In genomic region chr3:112634786-112635541, GRCh38 we compare ENCODE assay signal across 13 cellular contexts.
A peak's percentile ranks its signal among the peaks of the same experiment; 100 is the strongest.
DNase-seq lines count a peak whose midpoint lies in the region; ATAC-seq and TF ChIP-seq lines count a peak whose summit lies in the region.
"Had no signal": no experiment of that assay in that cellular context is flagged by ENCODE, and none has a peak within 500 bp of the region (broad histone marks: within the 10 kb centered on the region; RNA-seq: fewer than 3 reads in every experiment).

No MANE protein-coding gene starts in this region.

- ATAC-seq in effector memory CD8-positive, alpha-beta T cell (replicated peaks): no peak

- H3K36me3 ChIP-seq in MM.1S (replicated peaks; ENCODE audit: insufficient read depth, low read length): no peaks in the 10 kb centered on the region
- H3K36me3 ChIP-seq: SJCRH30 had no signal

- peaks cover 77% of the 10 kb centered on the region for H3K4me1 Mint-ChIP-seq in nephron progenitor cell
- no peaks in the 10 kb centered on the region for H3K4me1 Mint-ChIP-seq in effector memory CD8-positive, alpha-beta T cell (ENCODE audit: low read depth in 2 of 2)

- no peak overlapping the region for H3K27ac Mint-ChIP-seq in nephron progenitor cell
- H3K27ac Mint-ChIP-seq in effector memory CD8-positive, alpha-beta T cell: no peak overlapping the region

- H3F3A ChIP-seq in MM.1S (ENCODE audit: insufficient read depth, low read length): no peaks in the 10 kb centered on the region

- CTCF ChIA-PET in AG04449 (lab: Yijun Ruan, JAX): interaction anchor here (1.0 to 3.9 kb wide), 10 partner anchors 8 to 399 kb away, joined by 3 to 19 read pairs (median 6); no protein-coding TSS in a partner anchor

- H3K9ac ChIP-seq in MM.1S (ENCODE audit: low read length): no peak overlapping the region

- H2AFZ ChIP-seq in MM.1S (ENCODE audit: low read length): peak overlapping the region; percentile 4; the same call in 1 of the 2 replicates

- peaks cover 32% of the 10 kb centered on the region for H3K9me3 Mint-ChIP-seq in nephron progenitor cell
- H3K9me3 Mint-ChIP-seq in effector memory CD8-positive, alpha-beta T cell: no peaks in the 10 kb centered on the region

- peaks cover 9% of the 10 kb centered on the region for H3K4me1 ChIP-seq in MM.1S (ENCODE audit: low read length)

- POLR2A ChIA-PET in AG04449 (lab: Yijun Ruan, JAX): interaction anchor here (0.9 to 1.5 kb wide), 5 partner anchors 11 to 384 kb away, joined by 3 to 4 read pairs (median 3); a partner anchor contains a TSS

- H3K27me3 Mint-ChIP-seq in nephron progenitor cell (ENCODE audit: low read depth, poor library complexity): peaks cover 9% of the 10 kb centered on the region
- no peaks in the 10 kb centered on the region for H3K27me3 Mint-ChIP-seq in effector memory CD8-positive, alpha-beta T cell

- peak overlapping the region; percentile 74 for H3K4me3 ChIP-seq in AG04449 (ENCODE audit: low read depth, low read length)
- H3K4me3 ChIP-seq in MM.1S (ENCODE audit: low read length): no peak overlapping the region
- H3K4me3 ChIP-seq in cardiac fibroblast (replicated peaks in 1 of 2; ENCODE audit: low read depth in 2 of 2, low read length in 2 of 2): peak overlapping the region; percentile 64 to 71
- H3K4me3 ChIP-seq: SJCRH30 had no signal

- no peaks in the 10 kb centered on the region for H4K20me1 ChIP-seq in MM.1S (ENCODE audit: insufficient read depth, low read length)

- H3K27me3 ChIP-seq in MM.1S (replicated peaks; ENCODE audit: insufficient read depth, low read length): no peaks in the 10 kb centered on the region
- H3K27me3 ChIP-seq: SJCRH30 had no signal

- no peaks in the 10 kb centered on the region for H3K9me3 ChIP-seq in MM.1S (replicated peaks; ENCODE audit: insufficient read depth, low read length)
- H3K9me3 ChIP-seq: SJCRH30 had no signal

- H3K4me2 ChIP-seq in MM.1S (ENCODE audit: low read depth, low read length): peak overlapping the region; percentile 7; the same call in 1 of the 2 replicates

- no peak overlapping the region for H3K27ac ChIP-seq in MM.1S (ENCODE audit: low read length)
- H3K27ac ChIP-seq: SJCRH30 had no signal

- DNase-seq in AG04449 (ENCODE audit: low read depth, low spot score): no peak
- DNase-seq in MM.1S: peak; percentile 49
- no peak for DNase-seq in cardiac fibroblast (ENCODE audit: low read depth in 2 of 2)
- DNase-seq in nephron progenitor cell: no peak
- no peak for DNase-seq in EL
- DNase-seq in effector memory CD8-positive, alpha-beta T cell: no peak
- no peak for DNase-seq in stimulated activated CD4-positive, alpha-beta T cell treated with anti-CD3 and anti-CD28 coated beads, Interleukin-4, amount 100 ng/mL, for 4 hours
- no peak for DNase-seq in foreskin melanocyte
- DNase-seq: activated CD4-positive, alpha-beta T cell treated with anti-CD3 and anti-CD28 coated beads for 4 hours; GOT3; NCI-H1092 treated with DMSO at 0.1 percent for 48 hours; SJCRH30; stimulated activated CD4-positive, alpha-beta T cell treated with anti-CD3 and anti-CD28 coated beads, Interleukin-1b, Interleukin-23, amount 100 ng/mL, for 48 hours had no signal

- no peaks in the 10 kb centered on the region for H3K36me3 Mint-ChIP-seq in nephron progenitor cell (ENCODE audit: low read depth)
- H3K36me3 Mint-ChIP-seq in effector memory CD8-positive, alpha-beta T cell (ENCODE audit: insufficient read depth): no peaks in the 10 kb centered on the region

- H3K4me3 Mint-ChIP-seq in nephron progenitor cell: peak overlapping the region; percentile 64
- H3K4me3 Mint-ChIP-seq in effector memory CD8-positive, alpha-beta T cell: no peak overlapping the region

- H3K9me2 ChIP-seq in MM.1S (replicated peaks; ENCODE audit: insufficient read depth, low read length): no peaks in the 10 kb centered on the region

- H3K79me2 ChIP-seq in MM.1S (ENCODE audit: low read length): no peaks in the 10 kb centered on the region

- no peak for TF ChIP-seq CTCF in AG04449 (IDR thresholded peaks at IDR 0.05; ENCODE audit: insufficient read depth, low read length, missing control alignments)
- TF ChIP-seq CTCF in MM.1S (IDR thresholded peaks at IDR 0.05; ENCODE audit: low read length): no peak
- no peak for TF ChIP-seq CTCF in cardiac fibroblast (IDR thresholded peaks at IDR 0.05; ENCODE audit: low read depth, low read length)
- no peak for TF ChIP-seq CTCF in nephron progenitor cell (IDR thresholded peaks at IDR 0.05)
